8 cellular contexts compared by ENCODE assay signal in genomic region chr13:52012512-52012836, GRCh38. TPM values are rescaled to one million over a fixed set of nuclear protein-coding genes. Genes with fewer than 3 reads are reported as not detected.
DNase-seq lines count a peak whose midpoint lies in the region; ATAC-seq and TF ChIP-seq lines count a peak whose summit lies in the region.

No MANE protein-coding gene starts in this region.

- H4K20me1 ChIP-seq in GM23248 (ENCODE audit: insufficient read depth): no peaks in the 10 kb centered on the region

- peak overlapping the region; percentile 94 for H3K4me3 ChIP-seq in GM23248
- H3K4me3 ChIP-seq in SK-N-MC: peak overlapping the region; percentile 98
- H3K4me3 ChIP-seq in fibroblast of villous mesenchyme (ENCODE audit: low read depth, low read length): peak overlapping the region; percentile 96
- H3K4me3 ChIP-seq in skeletal muscle satellite cell (ENCODE audit: low read length): peak overlapping the region; percentile 98

- DNase-seq in GM23248 (no peak), SK-N-MC (ENCODE audit: low read depth, low spot score) (no peak), fibroblast of villous mesenchyme (ENCODE audit: low read depth) (no peak), HK-2 (ENCODE audit: unreplicated experiment) (no peak), NCI-H2171 treated with DMSO at 0.1 percent for 48 hours (lab: John Stamatoyannopoulos, UW) (no peak), NCI-H2196 (lab: John Stamatoyannopoulos, UW; ENCODE audit: unreplicated experiment) (no peak)

- no peaks in the 10 kb centered on the region for H3K9me2 ChIP-seq in GM23248 (ENCODE audit: insufficient read depth)

- no peak for ATAC-seq in HG02840 (IDR thresholded peaks at IDR 0.05; ENCODE audit: low FRiP score, unreplicated experiment)

- H3K79me2 ChIP-seq in GM23248 (ENCODE audit: insufficient read depth): peaks cover 51% of the 10 kb centered on the region

- TF ChIP-seq CTCF in fibroblast of villous mesenchyme (IDR thresholded peaks at IDR 0.05; ENCODE audit: insufficient read depth, low read depth, low read length): no peak

- H2AFZ ChIP-seq in GM23248: peak overlapping the region; percentile 89

- no peaks in the 10 kb centered on the region for H3F3A ChIP-seq in GM23248 (ENCODE audit: insufficient read depth)

- H3K27ac ChIP-seq in GM23248 (peak overlapping the region; percentile 64), SK-N-MC (peak overlapping the region; percentile 39; the same call in 1 of the 2 replicates)

- peak overlapping the region; percentile 95 for H3K9ac ChIP-seq in GM23248
- H3K9ac ChIP-seq in SK-N-MC (ENCODE audit: insufficient read length): peak overlapping the region; percentile 93
- H3K9ac ChIP-seq in skeletal muscle satellite cell (ENCODE audit: low read depth, low read length): peak overlapping the region; percentile 96

- H3K27me3 ChIP-seq in GM23248 (replicated peaks; ENCODE audit: insufficient read depth) (peaks cover 22% of the 10 kb centered on the region), skeletal muscle satellite cell (ENCODE audit: control insufficient read depth, insufficient read depth, low read length) (peaks cover 8% of the 10 kb centered on the region)

- H3K36me3 ChIP-seq in GM23248 (ENCODE audit: low read depth) (no peaks in the 10 kb centered on the region), SK-N-MC (ENCODE audit: insufficient read depth, low read length) (peaks cover 17% of the 10 kb centered on the region; the same call in 1 of the 2 replicates), skeletal muscle satellite cell (ENCODE audit: insufficient read depth, low read length) (no peaks in the 10 kb centered on the region)

- in situ Hi-C loops in GM23248 (cut with MboI): no loop called here

- WGBS in GM23248 (ENCODE audit: low coverage in 1 of 2, low lambda C conversion rate in 2 of 2, missing lambda C conversion rate in 2 of 2), 2 experiments: 0 to 1% methylated on average over 8 of the region's 8 CpGs

- H3K4me1 ChIP-seq in GM23248 (ENCODE audit: insufficient read depth) (peaks cover 9% of the 10 kb centered on the region), skeletal muscle satellite cell (ENCODE audit: control insufficient read depth, insufficient read depth, low read length) (peaks cover 6% of the 10 kb centered on the region)

- H3K4me2 ChIP-seq in GM23248 (ENCODE audit: unreplicated experiment) (peak overlapping the region; percentile 90), skeletal muscle satellite cell (ENCODE audit: low read length) (peak overlapping the region; percentile 82)

- no peaks in the 10 kb centered on the region for H3K9me3 ChIP-seq in GM23248 (ENCODE audit: low read depth)
- H3K9me3 ChIP-seq in SK-N-MC (ENCODE audit: low read depth, low read length): no peaks in the 10 kb centered on the region
- H3K9me3 ChIP-seq in skeletal muscle satellite cell (replicated peaks; ENCODE audit: low read length): no peaks in the 10 kb centered on the region

RNA-seq across cellular contexts. Expression of gene ALG11, which starts 0.3 kb away (rescaled TPM):
- 24.8 and 33.3 TPM in 2 replicates for total RNA-seq in GM23248 (2014; rRNA removed; shearing (Covaris generic))
- 30.4 and 31.6 TPM in 2 replicates for polyA plus RNA-seq in GM23248 (2016; fragmentation: Nextera tagmentation; extraction: Ambion mirVana)
- 20.0 and 26.3 TPM in 2 replicates for total RNA-seq in fibroblast of villous mesenchyme
- 14.4 and 15.5 TPM in 2 replicates for total RNA-seq in skeletal muscle satellite cell (2012; rRNA removed)

RNA-seq across cellular contexts. Expression of gene ATP7B, which starts 1.2 kb away (rescaled TPM):
- total RNA-seq in GM23248 (2014; rRNA removed; shearing (Covaris generic)): 0.32 and 1.5 TPM in 2 replicates
- polyA plus RNA-seq in GM23248 (2016; fragmentation: Nextera tagmentation; extraction: Ambion mirVana): 0.09 and 0.10 TPM in 2 replicates
- total RNA-seq in fibroblast of villous mesenchyme: 1.6 and 5.6 TPM in 2 replicates
- 1.5 and 5.6 TPM in 2 replicates for total RNA-seq in skeletal muscle satellite cell (2012; rRNA removed)

RNA-seq across cellular contexts. Expression of gene UTP14C, which starts 12.0 kb away (rescaled TPM):
- total RNA-seq in GM23248 (2014; rRNA removed; shearing (Covaris generic)): 12.4 and 14.0 TPM in 2 replicates
- polyA plus RNA-seq in GM23248 (2016; fragmentation: Nextera tagmentation; extraction: Ambion mirVana): 5.7 and 6.1 TPM in 2 replicates
- total RNA-seq in fibroblast of villous mesenchyme: 12.6 and 22.0 TPM in 2 replicates
- total RNA-seq in skeletal muscle satellite cell (2012; rRNA removed): 7.9 and 8.9 TPM in 2 replicates
